In the genomic region with DNA sequence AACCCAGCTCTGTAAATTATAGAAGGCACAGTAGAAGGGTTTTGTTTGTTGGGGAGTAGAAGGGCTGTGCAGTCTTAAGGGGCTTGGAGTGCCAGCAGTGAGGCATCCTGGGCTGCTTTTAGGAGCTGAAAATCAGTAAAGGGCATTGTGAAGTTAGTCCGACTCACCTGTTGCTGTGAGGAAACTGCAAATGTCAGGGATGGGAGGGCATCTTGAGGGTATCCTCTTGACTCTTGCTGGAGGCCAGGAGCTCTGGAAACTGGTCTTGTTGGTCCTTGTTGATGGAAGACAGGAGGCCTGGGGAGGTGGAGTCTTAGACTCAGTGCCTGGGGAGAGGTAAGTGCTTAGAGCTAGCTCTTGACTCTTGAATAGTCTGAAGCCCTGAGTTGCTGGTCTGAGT, we compare ENCODE assay signal across 38 cellular contexts.
"Had no signal": no experiment of that assay in that cellular context is flagged by ENCODE, and none has a peak within 500 bp of the region (broad histone marks: within the 10 kb centered on the region; RNA-seq: fewer than 3 reads in every experiment).

No MANE protein-coding gene starts in this region.

- FAIRE-seq: astrocyte, bronchial epithelial cell, colon had no signal

- H3K36me3 ChIP-seq: brain microvascular endothelial cell, breast epithelium had no signal

- H3K36me3 Mint-ChIP-seq: activated naive CD8-positive, alpha-beta T cell had no signal

- DNase-seq: activated effector memory CD4-positive, alpha-beta T cell treated with anti-CD3 and anti-CD28 coated beads, Interleukin-2, amount 50 U/mL, for 16 hours; activated effector memory CD4-positive, alpha-beta T cell treated with Interleukin-2 at 50 U/mL for 16 hours; activated gamma-delta T cell; activated gamma-delta T cell treated with Interleukin-2 at 50 U/mL for 16 hours; activated naive CD4-positive, alpha-beta T cell; activated naive CD4-positive, alpha-beta T cell treated with anti-CD3 and anti-CD28 coated beads for 36 hours; activated naive CD4-positive, alpha-beta T cell treated with anti-CD3 and anti-CD28 coated beads, Interleukin-2, amount 10 ng/mL, durations not matched to agents 7 days and 5 days; activated naive CD4-positive, alpha-beta T cell treated with anti-CD3 and anti-CD28 coated beads, Interleukin-2, amount 50 U/mL, for 16 hours; activated naive CD4-positive, alpha-beta T cell treated with Interleukin-2 at 50 U/mL for 16 hours; activated naive CD8-positive, alpha-beta T cell treated with anti-CD3 and anti-CD28 coated beads for 36 hours; activated T-cell treated with anti-CD3 and anti-CD28 coated beads, Interleukin-2, amount 50 U/mL, for 1 hour; activated T-cell treated with anti-CD3 and anti-CD28 coated beads, Interleukin-2, amount 50 U/mL, for 24 hours; activated T-cell treated with anti-CD3 and anti-CD28 coated beads, Interleukin-2, amount 50 U/mL, for 4 hours; activated T-cell treated with anti-CD3 and anti-CD28 coated beads, Interleukin-2, amount 50 U/mL, for 48 hours; activated T-cell treated with anti-CD3 and anti-CD28 coated beads, Interleukin-2, amount 50 U/mL, for 72 hours; adrenal gland; amniotic stem cell; amygdala; anterior cingulate cortex; aorta; body of pancreas; brain microvascular endothelial cell; caudate nucleus; central memory CD4-positive, alpha-beta T cell; cerebellar nuclear complex had no signal

- H3K9me3 Mint-ChIP-seq: activated naive CD4-positive, alpha-beta T cell treated with anti-CD3 and anti-CD28 coated beads for 36 hours; activated naive CD4-positive, alpha-beta T cell treated with anti-CD3 and anti-CD28 coated beads, Interleukin-2, amount 10 ng/mL, durations not matched to agents 7 days and 5 days; activated naive CD4-positive, alpha-beta T cell treated with anti-CD3 and anti-CD28 coated beads, Interleukin-2, amount 50 U/mL, for 24 hours; activated naive CD4-positive, alpha-beta T cell treated with anti-CD3 and anti-CD28 coated beads, Interleukin-2, amount 50 U/mL, for 72 hours; activated naive CD8-positive, alpha-beta T cell treated with anti-CD3 and anti-CD28 coated beads for 36 hours; activated T-cell treated with anti-CD3 and anti-CD28 coated beads, Interleukin-2, amount 50 U/mL, for 24 hours; activated T-cell treated with anti-CD3 and anti-CD28 coated beads, Interleukin-2, amount 50 U/mL, for 4 hours; activated T-cell treated with anti-CD3 and anti-CD28 coated beads, Interleukin-2, amount 50 U/mL, for 72 hours; activated T-helper 1 cell treated with anti-CD3 and anti-CD28 coated beads, Interleukin-12 subunit alpha, Interleukin-12 subunit beta, Interleukin-2, Interleukin-4 antibody, amounts not matched to agents 30 ng/mL and 10 ng/mL and 1 ng/mL, durations not matched to agents 14 hours and 24 hours and 36 hours; activated T-helper 17 cell treated with anti-CD3 and anti-CD28 coated beads, Interleukin-2, amount 50 U/mL, for 72 hours; activated T-helper 2 cell treated with anti-CD3 and anti-CD28 coated beads, Interferon-gamma antibody, Interleukin-2, Interleukin-4, amounts not matched to agents 10 μg/mL and 5 μg/mL and 100 μg/mL, durations not matched to agents 14 hours and 24 hours and 36 hours; brain had no signal

- H3K4me3 Mint-ChIP-seq: activated naive CD4-positive, alpha-beta T cell treated with anti-CD3 and anti-CD28 coated beads for 36 hours; activated naive CD4-positive, alpha-beta T cell treated with anti-CD3 and anti-CD28 coated beads, Interleukin-2, amount 10 ng/mL, durations not matched to agents 7 days and 5 days; activated naive CD4-positive, alpha-beta T cell treated with anti-CD3 and anti-CD28 coated beads, Interleukin-2, amount 50 U/mL, for 24 hours; activated naive CD8-positive, alpha-beta T cell; activated naive CD8-positive, alpha-beta T cell treated with anti-CD3 and anti-CD28 coated beads for 36 hours; activated T-cell treated with anti-CD3 and anti-CD28 coated beads, Interleukin-2, amount 50 U/mL, for 24 hours; activated T-cell treated with anti-CD3 and anti-CD28 coated beads, Interleukin-2, amount 50 U/mL, for 4 hours; activated T-cell treated with anti-CD3 and anti-CD28 coated beads, Interleukin-2, amount 50 U/mL, for 72 hours; activated T-helper 1 cell treated with anti-CD3 and anti-CD28 coated beads, Interleukin-12 subunit alpha, Interleukin-12 subunit beta, Interleukin-2, Interleukin-4 antibody, amounts not matched to agents 30 ng/mL and 10 ng/mL and 1 ng/mL, durations not matched to agents 14 hours and 24 hours and 36 hours; activated T-helper 17 cell treated with anti-CD3 and anti-CD28 coated beads, Interleukin-2, amount 50 U/mL, for 72 hours; brain had no signal

- H3K9me3 ChIP-seq: adrenal gland, ascending aorta, body of pancreas, breast epithelium had no signal

- H3K27me3 Mint-ChIP-seq: activated naive CD4-positive, alpha-beta T cell treated with anti-CD3 and anti-CD28 coated beads, Interleukin-2, amount 10 ng/mL, durations not matched to agents 7 days and 5 days; activated naive CD4-positive, alpha-beta T cell treated with anti-CD3 and anti-CD28 coated beads, Interleukin-2, amount 50 U/mL, for 24 hours; activated naive CD8-positive, alpha-beta T cell; activated naive CD8-positive, alpha-beta T cell treated with anti-CD3 and anti-CD28 coated beads for 36 hours; activated T-cell treated with anti-CD3 and anti-CD28 coated beads, Interleukin-2, amount 50 U/mL, for 24 hours; activated T-helper 17 cell treated with anti-CD3 and anti-CD28 coated beads, Interleukin-2, amount 50 U/mL, for 72 hours; brain had no signal

- H3K4me1 Mint-ChIP-seq: brain had no signal

- H3K4me3 ChIP-seq: adrenal gland, ascending aorta, body of pancreas, breast epithelium, cardiac muscle cell had no signal

- H3K27ac Mint-ChIP-seq: activated naive CD4-positive, alpha-beta T cell treated with anti-CD3 and anti-CD28 coated beads for 36 hours; activated naive CD4-positive, alpha-beta T cell treated with anti-CD3 and anti-CD28 coated beads, Interleukin-2, amount 10 ng/mL, durations not matched to agents 7 days and 5 days; activated naive CD4-positive, alpha-beta T cell treated with anti-CD3 and anti-CD28 coated beads, Interleukin-2, amount 50 U/mL, for 24 hours; activated naive CD4-positive, alpha-beta T cell treated with anti-CD3 and anti-CD28 coated beads, Interleukin-2, amount 50 U/mL, for 72 hours; activated naive CD8-positive, alpha-beta T cell; activated naive CD8-positive, alpha-beta T cell treated with anti-CD3 and anti-CD28 coated beads for 36 hours; activated T-cell treated with anti-CD3 and anti-CD28 coated beads, Interleukin-2, amount 50 U/mL, for 24 hours; activated T-cell treated with anti-CD3 and anti-CD28 coated beads, Interleukin-2, amount 50 U/mL, for 72 hours; activated T-helper 1 cell treated with anti-CD3 and anti-CD28 coated beads, Interleukin-12 subunit alpha, Interleukin-12 subunit beta, Interleukin-2, Interleukin-4 antibody, amounts not matched to agents 30 ng/mL and 10 ng/mL and 1 ng/mL, durations not matched to agents 14 hours and 24 hours and 36 hours; activated T-helper 2 cell treated with anti-CD3 and anti-CD28 coated beads, Interferon-gamma antibody, Interleukin-2, Interleukin-4, amounts not matched to agents 10 μg/mL and 5 μg/mL and 100 μg/mL, durations not matched to agents 14 hours and 24 hours and 36 hours; brain had no signal

- H3K4me1 ChIP-seq: adrenal gland, ascending aorta, body of pancreas, breast epithelium had no signal

- H3K27ac ChIP-seq: adrenal gland, ascending aorta, body of pancreas, brain microvascular endothelial cell, breast epithelium, cardiac muscle cell had no signal

- H3K27me3 ChIP-seq: adrenal gland, ascending aorta, body of pancreas, brain microvascular endothelial cell, breast epithelium, cardiac muscle cell had no signal

- ATAC-seq: activated T-cell treated with anti-CD3 and anti-CD28 coated beads, Interleukin-2, amount 50 U/mL, for 4 hours; activated T-cell treated with anti-CD3 and anti-CD28 coated beads, Interleukin-2, amount 50 U/mL, for 72 hours; activated T-helper 17 cell treated with anti-CD3 and anti-CD28 coated beads, Interleukin-2, amount 50 U/mL, for 72 hours; body of pancreas had no signal
